ENCODE assay signal across 14 cellular contexts in genomic region chr10:125017547-125018298, GRCh38.
DNase-seq lines count a peak whose midpoint lies in the region; ATAC-seq, FAIRE-seq and TF ChIP-seq lines count a peak whose summit lies in the region.
"Had no signal": no experiment of that assay in that cellular context is flagged by ENCODE, and none has a peak within 500 bp of the region (broad histone marks: within the 10 kb centered on the region; RNA-seq: fewer than 3 reads in every experiment).

No MANE protein-coding gene starts in this region.

- WGBS in esophagus squamous epithelium, 2 donors = 63 to 79% methylated on average over 3 to 7 of the region's 12 CpGs

- TF ChIP-seq POLR2A in esophagus squamous epithelium (IDR thresholded peaks at IDR 0.05) = no peak
- no peak for TF ChIP-seq POLR2A in gastrocnemius medialis (IDR thresholded peaks at IDR 0.05)
- no peak for TF ChIP-seq POLR2A in GM12892 (IDR thresholded peaks at IDR 0.05; ENCODE audit: low read depth, low read length)

- ATAC-seq in gastrocnemius medialis = no peak

- H3K36me3 ChIP-seq in HAP-1 (replicated peaks) (no peaks in the 10 kb centered on the region; the same call in none of the 2 replicates), esophagus squamous epithelium (peaks cover 0 to 63% (median 11%) of the 10 kb centered on the region in 3 donors), gastrocnemius medialis (no peaks in the 10 kb centered on the region)
- H3K36me3 ChIP-seq: cardiac muscle cell had no signal

- FAIRE-seq in GM12892 (lab: Jason Lieb, UNC) = no peak

- intact Hi-C loops in esophagus squamous epithelium (cut with DNase I) (no loop called here), gastrocnemius medialis (cut with DNase I; ENCODE audit: low total_unique reads) (loop anchor here (2.0 kb wide), 1 partner anchor 101 kb away; no protein-coding TSS in a partner anchor)

- no peaks in the 10 kb centered on the region for H3K9me3 ChIP-seq in HAP-1
- no peaks in the 10 kb centered on the region for H3K9me3 ChIP-seq in esophagus squamous epithelium
- H3K9me3 ChIP-seq in gastrocnemius medialis = no peaks in the 10 kb centered on the region
- H3K9me3 ChIP-seq: lower lobe of right lung had no signal

- in situ Hi-C loops in HAP-1 (cut with MboI; ENCODE audit: low sequenced_read_pairs) (no loop called here), gastrocnemius medialis (cut with MboI; ENCODE audit: low sequenced_read_pairs in 4 of 4) (no loop called here)

- H3K4me3 ChIP-seq in HAP-1 = no peak overlapping the region
- no peak overlapping the region for H3K4me3 ChIP-seq in esophagus squamous epithelium
- no peak overlapping the region for H3K4me3 ChIP-seq in gastrocnemius medialis
- H3K4me3 ChIP-seq: BLaER1 treated with 17β-estradiol and CSF1 and Interleukin-3, amounts not matched to agents 10 nM and 100 nM; cardiac muscle cell; lower lobe of right lung had no signal

- peak; percentile 53 to 58 for DNase-seq in HAP-1 (ENCODE audit: low spot score in 2 of 2)
- DNase-seq in NCI-H510A treated with DMSO at 0.1 percent for 48 hours (lab: John Stamatoyannopoulos, UW) = peak; percentile 74
- DNase-seq in esophagus squamous epithelium (lab: John Stamatoyannopoulos, UW) = no peak
- no peak for DNase-seq in gastrocnemius medialis
- DNase-seq in GM12892 (ENCODE audit: insufficient read length) = no peak
- no peak for DNase-seq in medulla oblongata (ENCODE audit: extremely low spot score)
- no peak for DNase-seq in stimulated activated CD4-positive, alpha-beta T cell treated with anti-CD3 and anti-CD28 coated beads, Interleukin-4, amount 100 ng/mL, for 4 hours
- DNase-seq: activated gamma-delta T cell treated with Interleukin-2 at 50 U/mL for 16 hours, hippocampal formation, lower lobe of right lung, NCI-H748 treated with DMSO at 0.1 percent for 48 hours, occipital lobe had no signal

- H3K27me3 ChIP-seq in HAP-1 (ENCODE audit: low read depth) (no peaks in the 10 kb centered on the region), esophagus squamous epithelium (no peaks in the 10 kb centered on the region), gastrocnemius medialis (no peaks in the 10 kb centered on the region)
- H3K27me3 ChIP-seq: BLaER1 treated with 17β-estradiol and CSF1 and Interleukin-3, amounts not matched to agents 10 nM and 100 nM; cardiac muscle cell had no signal

- H3K27ac ChIP-seq in esophagus squamous epithelium (peak overlapping the region in 3 of 4 donors; percentile 70 to 75 (median 72)), gastrocnemius medialis (peak overlapping the region; percentile 90 to 93 (median 91))
- H3K27ac ChIP-seq: cardiac muscle cell, lower lobe of right lung had no signal

- H3K4me1 ChIP-seq in HAP-1 (peaks cover 9% of the 10 kb centered on the region), esophagus squamous epithelium (peaks cover 16 to 59% (median 36%) of the 10 kb centered on the region in 3 donors), gastrocnemius medialis (peaks cover 93 to 100% of the 10 kb centered on the region in 2 donors)

- no peak for TF ChIP-seq CTCF in esophagus squamous epithelium (IDR thresholded peaks at IDR 0.05)
- no peak for TF ChIP-seq CTCF in gastrocnemius medialis (IDR thresholded peaks at IDR 0.05 in 4 of 5, conservative IDR thresholded peaks at IDR 0.05 in 1 of 5)

Comparison
In these comparisons a context has a peak if more than half of its experiments do, and no peak if none do; other contexts are left out.
1. DNase-seq: peak in HAP-1 (2 of 2) and NCI-H510A treated with DMSO at 0.1 percent for 48 hours (single experiment); none in esophagus squamous epithelium (single experiment), gastrocnemius medialis (0 of 2), GM12892 (single experiment), medulla oblongata (single experiment) and stimulated activated CD4-positive, alpha-beta T cell treated with anti-CD3 and anti-CD28 coated beads, Interleukin-4, amount 100 ng/mL, for 4 hours (0 of 2).